ENCODE assay signal across 8 cellular contexts in the genomic region with DNA sequence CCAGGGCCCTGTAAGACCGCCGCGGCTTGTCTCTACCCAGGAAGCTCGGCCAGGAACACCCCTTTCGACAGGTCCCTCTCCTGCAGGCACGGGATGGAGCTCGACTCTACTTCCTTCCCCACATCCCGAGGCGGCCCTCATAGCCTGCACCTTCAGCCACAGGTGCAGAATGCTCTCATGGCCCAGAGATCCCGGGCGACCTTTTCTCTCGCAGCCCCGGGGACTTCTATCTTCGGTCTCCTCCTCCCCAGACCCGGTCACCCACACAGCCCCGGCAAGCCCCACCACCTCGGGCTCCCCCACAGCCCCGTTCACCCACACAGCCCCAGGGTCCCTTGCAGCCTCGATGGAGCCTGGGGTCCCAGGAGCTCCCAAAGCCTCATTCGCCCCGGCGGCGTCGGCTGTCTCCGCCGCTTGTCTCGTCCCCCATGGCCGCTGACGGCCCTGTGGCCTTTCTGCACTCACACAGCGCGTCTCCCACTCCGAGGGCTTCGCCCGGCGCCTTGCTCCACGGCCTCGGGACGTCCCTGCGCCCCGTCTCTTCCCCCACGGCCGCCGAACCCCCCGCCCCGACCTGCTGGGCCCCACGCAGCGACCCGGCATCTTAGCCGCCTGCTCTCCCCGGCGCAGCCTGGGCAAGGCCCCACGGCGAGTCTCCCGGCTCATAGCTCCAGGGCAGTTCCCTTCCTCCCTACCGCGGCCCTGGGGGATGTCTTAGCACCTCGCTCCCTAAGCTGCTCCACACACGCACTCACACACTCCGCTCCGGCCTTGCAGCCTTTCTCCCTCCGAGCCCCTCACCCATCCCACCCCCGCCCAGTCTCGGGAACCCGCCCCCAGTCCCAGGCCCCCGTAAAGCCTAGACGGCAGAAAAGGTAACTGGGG. TPM values are rescaled to one million over a fixed set of nuclear protein-coding genes. Genes with fewer than 3 reads are reported as not detected.
DNase-seq lines count a peak whose midpoint lies in the region; ATAC-seq, FAIRE-seq and TF ChIP-seq lines count a peak whose summit lies in the region.

No MANE protein-coding gene starts in this region.

- H3K4me1 ChIP-seq in Loucy (ENCODE audit: insufficient read depth, low read length, poor library complexity, severe bottlenecking) (peaks cover 23% of the 10 kb centered on the region), pancreas (peaks cover 8 to 23% (median 9%) of the 10 kb centered on the region in 3 donors)

- H3K27me3 Mint-ChIP-seq in activated naive CD4-positive, alpha-beta T cell treated with anti-CD3 and anti-CD28 coated beads for 36 hours (ENCODE audit: low read depth): no peaks in the 10 kb centered on the region

- H3K9me2 ChIP-seq in Loucy (replicated peaks; ENCODE audit: low read depth, low read length): no peaks in the 10 kb centered on the region

- intact Hi-C loops in activated naive CD4-positive, alpha-beta T cell treated with anti-CD3 and anti-CD28 coated beads for 36 hours (cut with micrococcal nuclease): loop anchor here (1.0 to 5.0 kb wide), 4 partner anchors 11 to 842 kb away; a partner anchor contains a TSS
- intact Hi-C loops in head of caudate nucleus (cut with DNase I): no loop called here
- intact Hi-C loops in pancreas (cut with DNase I): loop anchor here in 1 of 3 donors (10.0 kb wide), 1 partner anchor 165 kb away; no protein-coding TSS in a partner anchor

- peak overlapping the region; percentile 97 for H3K27ac Mint-ChIP-seq in activated naive CD4-positive, alpha-beta T cell treated with anti-CD3 and anti-CD28 coated beads for 36 hours

- H3K9ac ChIP-seq in Loucy (ENCODE audit: low read depth, low read length, poor library complexity, severe bottlenecking): peak overlapping the region; percentile 76

- H4K20me1 ChIP-seq in Loucy (ENCODE audit: insufficient read depth, low read length, poor library complexity, severe bottlenecking): peaks cover 22% of the 10 kb centered on the region

- H3K27ac ChIP-seq in AG04450 (ENCODE audit: low read depth, low read length) (peak overlapping the region; percentile 65), pancreas (peak overlapping the region; percentile 70 to 85 (median 78))

- H3K36me3 ChIP-seq in Loucy (ENCODE audit: insufficient read depth, low read length) (peaks cover 16% of the 10 kb centered on the region; the same call in 1 of the 2 replicates), pancreas (peaks cover 0 to 11% (median 0%) of the 10 kb centered on the region in 3 donors)

- H3K27me3 ChIP-seq in AG04450 (ENCODE audit: control insufficient read depth, insufficient read depth, low read length) (no peaks in the 10 kb centered on the region), Loucy (ENCODE audit: insufficient read depth, low read length, poor library complexity, severe bottlenecking) (no peaks in the 10 kb centered on the region), pancreas (no peaks in the 10 kb centered on the region)

- no peak for TF ChIP-seq CTCF in AG04450 (IDR thresholded peaks at IDR 0.05; ENCODE audit: low read depth, low read length)
- TF ChIP-seq CTCF in Loucy (conservative IDR thresholded peaks at IDR 0.05; ENCODE audit: low read length): no peak
- no peak for TF ChIP-seq CTCF in pancreas (IDR thresholded peaks at IDR 0.05)

- peaks cover 18% of the 10 kb centered on the region for H3K36me3 Mint-ChIP-seq in activated naive CD4-positive, alpha-beta T cell treated with anti-CD3 and anti-CD28 coated beads for 36 hours (ENCODE audit: low read depth)

- H3K4me2 ChIP-seq in Loucy (ENCODE audit: low read depth, low read length, poor library complexity, severe bottlenecking): peak overlapping the region; percentile 87

- 0 to 1% methylated on average over 52 to 66 of the region's 66 CpGs for WGBS in pancreas, 2 donors

- no peak for DNase-seq in AG04450 (ENCODE audit: low read depth, low spot score)
- peak; percentile 38 for DNase-seq in activated naive CD4-positive, alpha-beta T cell treated with anti-CD3 and anti-CD28 coated beads for 36 hours
- peak in 25 of 42 donors; percentile 12 to 67 (median 42) for DNase-seq in head of caudate nucleus
- peak in 5 of 6 donors; percentile 33 to 85 (median 58) for DNase-seq in pancreas
- DNase-seq in hippocampal formation (lab: John Stamatoyannopoulos, UW): no peak

- no peaks in the 10 kb centered on the region for H3F3A ChIP-seq in Loucy (ENCODE audit: low read depth)

- peaks cover 44% of the 10 kb centered on the region for H3K79me2 ChIP-seq in Loucy (ENCODE audit: insufficient read depth, low read length)

- ATAC-seq in GM19023 (IDR thresholded peaks at IDR 0.05; ENCODE audit: unreplicated experiment) (peak; percentile 25), pancreas (peak; percentile 56 to 72 (median 60)), HG02571 (IDR thresholded peaks at IDR 0.05; ENCODE audit: unreplicated experiment) (no peak)

- POLR2A ChIA-PET in AG04450 (lab: Yijun Ruan, JAX): interaction anchor here (1.3 kb wide), 2 partner anchors 168 to 196 kb away, joined by 4 read pairs; a partner anchor contains a TSS

- H3K4me3 ChIP-seq in AG04450 (ENCODE audit: low read depth, low read length) (peak overlapping the region; percentile 90), Loucy (ENCODE audit: low read length, poor library complexity, severe bottlenecking) (peak overlapping the region; percentile 88), pancreas (peak overlapping the region; percentile 64 to 85 (median 70))

- CTCF ChIA-PET in AG04450 (lab: Charles Lee): interaction anchor here (0.7 kb wide), 1 partner anchor 43 kb away, joined by 3 read pairs; no protein-coding TSS in a partner anchor
- CTCF ChIA-PET in activated naive CD4-positive, alpha-beta T cell treated with anti-CD3 and anti-CD28 coated beads for 36 hours (lab: Charles Lee): interaction anchor here (1.0 kb wide), 1 partner anchor 9 kb away, joined by 3 read pairs; no protein-coding TSS in a partner anchor

- H3K9me3 Mint-ChIP-seq in activated naive CD4-positive, alpha-beta T cell treated with anti-CD3 and anti-CD28 coated beads for 36 hours: no peaks in the 10 kb centered on the region

- peak overlapping the region; percentile 100 for H2AFZ ChIP-seq in Loucy (ENCODE audit: low read length)

- H3K9me3 ChIP-seq in AG04450 (ENCODE audit: control insufficient read depth, insufficient read depth, low read length) (no peaks in the 10 kb centered on the region; the same call in 1 of the 2 replicates), Loucy (ENCODE audit: insufficient read depth, low read depth, low read length) (no peaks in the 10 kb centered on the region), pancreas (no peaks in the 10 kb centered on the region)

- H3K4me3 Mint-ChIP-seq in activated naive CD4-positive, alpha-beta T cell treated with anti-CD3 and anti-CD28 coated beads for 36 hours: peak overlapping the region; percentile 81

- peaks cover 50% of the 10 kb centered on the region for H3K4me1 Mint-ChIP-seq in activated naive CD4-positive, alpha-beta T cell treated with anti-CD3 and anti-CD28 coated beads for 36 hours (ENCODE audit: low read depth)

- FAIRE-seq in pancreas (lab: Jason Lieb, UNC): no peak

RNA-seq across cellular contexts. Expression of a gene that starts 0.6 kb away (rescaled TPM):
- 11.5 and 13.0 TPM in 2 replicates for polyA plus RNA-seq in AG04450 (2011; rRNA removed)
- polyA minus RNA-seq in AG04450 (2011; rRNA and poly(A)+ RNA removed): 18.2 and 21.5 TPM in 2 replicates
- total RNA-seq in activated naive CD4-positive, alpha-beta T cell treated with anti-CD3 and anti-CD28 coated beads for 36 hours: 1 to 10 TPM; 7.7 to 8.1 TPM
- total RNA-seq in pancreas: 10 to 100 TPM in 1 of 6 donors, 1 to 10 TPM in 5; 4.6 to 10.6 (median 6.0) TPM
- 1 to 10 TPM; 4.4 to 6.4 TPM for polyA plus RNA-seq in pancreas

RNA-seq across cellular contexts. Expression of a gene that starts 1.0 kb away (rescaled TPM):
- 239 and 320 TPM in 2 replicates for polyA plus RNA-seq in AG04450 (2011; rRNA removed)
- polyA minus RNA-seq in AG04450 (2011; rRNA and poly(A)+ RNA removed): 40.1 and 45.4 TPM in 2 replicates
- total RNA-seq in activated naive CD4-positive, alpha-beta T cell treated with anti-CD3 and anti-CD28 coated beads for 36 hours: 10 to 100 TPM; 71.4 to 85.8 TPM
- total RNA-seq in pancreas: 10 to 100 TPM; 24.6 to 37.4 (median 31.5) TPM
- 10 to 100 TPM; 77.7 to 81.1 TPM for polyA plus RNA-seq in pancreas

RNA-seq across cellular contexts. Expression of a gene that starts 11.5 kb away (rescaled TPM):
- 20.4 and 24.6 TPM in 2 replicates for polyA plus RNA-seq in AG04450 (2011; rRNA removed)
- 8.8 and 10.0 TPM in 2 replicates for polyA minus RNA-seq in AG04450 (2011; rRNA and poly(A)+ RNA removed)
- 10 to 100 TPM; 21.7 to 22.5 TPM for total RNA-seq in activated naive CD4-positive, alpha-beta T cell treated with anti-CD3 and anti-CD28 coated beads for 36 hours
- total RNA-seq in pancreas: 1 to 10 TPM; 2.2 to 7.5 (median 5.6) TPM
- polyA plus RNA-seq in pancreas: 10 to 100 TPM in 1 of 2 donors, 1 to 10 TPM in 1; 7.0 to 14.5 TPM

RNA-seq across cellular contexts. Expression of a gene that starts 11.7 kb away (rescaled TPM):
- 1.8 and 1.9 TPM in 2 replicates for polyA plus RNA-seq in AG04450 (2011; rRNA removed)
- polyA minus RNA-seq in AG04450 (2011; rRNA and poly(A)+ RNA removed): 0.87 and 1.0 TPM in 2 replicates
- 1 to 10 TPM in 1 of 2 experiments, under 1 TPM in 1; 0.99 to 1.2 TPM for total RNA-seq in activated naive CD4-positive, alpha-beta T cell treated with anti-CD3 and anti-CD28 coated beads for 36 hours
- total RNA-seq in pancreas: 1 to 10 TPM in 5 of 6 donors, under 1 TPM in 1; 0.91 to 2.7 (median 2.2) TPM
- polyA plus RNA-seq in pancreas: 1 to 10 TPM; 3.3 to 5.8 TPM

Comparison
In these comparisons a context has a peak if more than half of its experiments do, and no peak if none do; other contexts are left out.
1. DNase-seq: peak in activated naive CD4-positive, alpha-beta T cell treated with anti-CD3 and anti-CD28 coated beads for 36 hours (single experiment), head of caudate nucleus (25 of 42) and pancreas (5 of 6); none in AG04450 (single experiment) and hippocampal formation (0 of 2).
2. Peak in every context shown above with its lines, with median percentiles within 50 percentile points of each other: H3K4me3 ChIP-seq.